20 cellular contexts compared by ENCODE assay signal in genomic region chr2:23627236-23627990, GRCh38.
DNase-seq lines count a peak whose midpoint lies in the region; ATAC-seq, FAIRE-seq and TF ChIP-seq lines count a peak whose summit lies in the region.
"Had no signal": no experiment of that assay in that cellular context is flagged by ENCODE, and none has a peak within 500 bp of the region (broad histone marks: within the 10 kb centered on the region; RNA-seq: fewer than 3 reads in every experiment).

No MANE protein-coding gene starts in this region.

- peaks cover 36% of the 10 kb centered on the region for H3K4me1 Mint-ChIP-seq in neural progenitor cell

- H4K91ac ChIP-seq in H1 (replicated peaks; ENCODE audit: insufficient read length, low read length), result no peak overlapping the region

- no peak overlapping the region; the same call in none of the 2 replicates for H4K8ac ChIP-seq in H1 (ENCODE audit: extremely low read depth, insufficient read depth, low read length)

- no peak overlapping the region for H3K23ac ChIP-seq in H1 (ENCODE audit: insufficient read length)

- H3K27me3 Mint-ChIP-seq in neural progenitor cell (ENCODE audit: insufficient read depth, low read depth), result peaks cover 6% of the 10 kb centered on the region
- H3K27me3 Mint-ChIP-seq: CD4-positive, alpha-beta T cell had no signal

- peaks cover 3% of the 10 kb centered on the region for H3K36me3 Mint-ChIP-seq in neural progenitor cell

- no peak overlapping the region for H3K56ac ChIP-seq in H1 (replicated peaks; ENCODE audit: insufficient read length, low read depth, low read length)

- CTCF ChIA-PET in H1 (lab: Charles Lee; ENCODE audit: partially characterized antibody), result interaction anchor here (0.6 to 8.8 kb wide), 8 partner anchors 10 to 293 kb away, joined by 3 to 148 read pairs (median 4); no protein-coding TSS in a partner anchor

- H3K27ac ChIP-seq in H1 (ENCODE audit: low read depth, low read length) (no peak overlapping the region), neural progenitor cell (no peak overlapping the region)

- no peaks in the 10 kb centered on the region for H3K23me2 ChIP-seq in H1 (ENCODE audit: low read depth, low read length)

- H3K79me2 ChIP-seq in H1 (ENCODE audit: control insufficient read depth in 1 of 2, insufficient read depth in 2 of 2, low read length in 2 of 2) (no peaks in the 10 kb centered on the region), neural progenitor cell (ENCODE audit: low read depth) (no peaks in the 10 kb centered on the region)

- peak; percentile 27 for DNase-seq in Right ventricle myocardium superior
- DNase-seq in left cardiac atrium, result no peak
- no peak for DNase-seq in H1 (ENCODE audit: low read depth in 1 of 2, low spot score in 2 of 2)
- peak; percentile 34 for DNase-seq in neural progenitor cell (ENCODE audit: low spot score)
- no peak for DNase-seq in activated CD4-positive, alpha-beta T cell treated with anti-CD3 and anti-CD28 coated beads for 1 hour
- DNase-seq in stimulated activated CD8-positive, alpha-beta memory T cell treated with anti-CD3 and anti-CD28 coated beads, Interleukin-4, amount 100 ng/mL, for 48 hours, result no peak
- DNase-seq in stimulated activated CD4-positive, alpha-beta T cell treated with anti-CD3 and anti-CD28 coated beads, Interleukin-4, amount 100 ng/mL, for 24 hours, result no peak
- DNase-seq: 8988T; Caco-2; CD4-positive, alpha-beta T cell; GDM1; IMR-90; Karpas-422; NCI-H1417 treated with DMSO at 0.1 percent for 48 hours; NCI-H187 treated with DMSO at 0.1 percent for 48 hours; NCI-H2227 treated with DMSO at 0.1 percent for 48 hours; NCI-H82; OCI-M1 had no signal

- TF ChIP-seq POLR2A in H1 (IDR thresholded peaks at IDR 0.05; ENCODE audit: control extremely low read depth in 1 of 2, low read depth in 2 of 2, low read length in 2 of 2), result no peak

- no peaks in the 10 kb centered on the region for H3K36me3 ChIP-seq in H1 (ENCODE audit: control insufficient read depth in 2 of 4, insufficient read depth in 4 of 4, low read length in 3 of 4)
- no peaks in the 10 kb centered on the region for H3K36me3 ChIP-seq in neural progenitor cell

- H3K4me2 ChIP-seq in H1 (ENCODE audit: insufficient read depth in 1 of 2, low read depth in 2 of 2, low read length in 2 of 2) (no peak overlapping the region), neural progenitor cell (no peak overlapping the region)

- H3K27me3 ChIP-seq in H1 (replicated peaks in 1 of 4; ENCODE audit: control insufficient read depth in 3 of 4, extremely low read depth in 1 of 4, insufficient read depth in 3 of 4, low read length in 3 of 4) (no peaks in the 10 kb centered on the region), neural progenitor cell (no peaks in the 10 kb centered on the region)

- POLR2A ChIA-PET in H1 (lab: Charles Lee; ENCODE audit: partially characterized antibody), result interaction anchor here (0.9 kb wide), 1 partner anchor 30 kb away, joined by 4 read pairs; no protein-coding TSS in a partner anchor

- no peak for TF ChIP-seq RAD21 in H1 (IDR thresholded peaks at IDR 0.05 in 1 of 2, conservative IDR thresholded peaks at IDR 0.05 in 1 of 2; ENCODE audit: low read depth in 2 of 2, low read length in 2 of 2)

- H3K9me3 ChIP-seq in H1 (ENCODE audit: insufficient read depth in 2 of 2, low read depth in 1 of 2, low read length in 1 of 2), result peaks cover 0 to 8% of the 10 kb centered on the region in 2 experiments; a peak in 2 of 4 replicates
- H3K9me3 ChIP-seq in neural progenitor cell (ENCODE audit: low read depth), result no peaks in the 10 kb centered on the region

- no peak overlapping the region for H2BK120ac ChIP-seq in H1 (replicated peaks; ENCODE audit: low read depth, low read length)

- peaks cover 0 to 3% (median 0%) of the 10 kb centered on the region in 4 experiments; a peak in 1 of 7 replicates for H3K4me1 ChIP-seq in H1 (replicated peaks in 1 of 4; ENCODE audit: control insufficient read depth in 3 of 4, insufficient read depth in 4 of 4, low read length in 3 of 4)
- peaks cover 17% of the 10 kb centered on the region for H3K4me1 ChIP-seq in neural progenitor cell
- H3K4me1 ChIP-seq: Caco-2 had no signal

- peaks cover 13% of the 10 kb centered on the region for H3K9me3 Mint-ChIP-seq in neural progenitor cell

- H2BK12ac ChIP-seq in H1 (ENCODE audit: low read depth, low read length), result 0 out of 2 replicates have a peak overlapping the region, but pooled peaks have one; percentile 39

- FAIRE-seq in H1 (lab: Jason Lieb, UNC), result no peak
- FAIRE-seq: HTR-8/SVneo had no signal

- intact Hi-C loops in Right ventricle myocardium superior (cut with DNase I), result no loop called here
- intact Hi-C loops in left cardiac atrium (cut with DNase I), result no loop called here

- no peak overlapping the region for H3K4me3 Mint-ChIP-seq in neural progenitor cell
- H3K4me3 Mint-ChIP-seq: CD4-positive, alpha-beta T cell had no signal

- peak overlapping the region; percentile 98 for H3K27ac Mint-ChIP-seq in neural progenitor cell
- H3K27ac Mint-ChIP-seq: CD4-positive, alpha-beta T cell had no signal

- H4K20me1 ChIP-seq in H1 (replicated peaks in 1 of 2; ENCODE audit: control insufficient read depth in 1 of 2, insufficient read depth in 2 of 2, low read length in 2 of 2), result no peaks in the 10 kb centered on the region
- H4K20me1 ChIP-seq in neural progenitor cell (ENCODE audit: low read depth), result no peaks in the 10 kb centered on the region

- H3K4ac ChIP-seq in H1 (replicated peaks; ENCODE audit: insufficient read length, low read depth, low read length), result no peak overlapping the region

- TF ChIP-seq CTCF in H1 (IDR thresholded peaks at IDR 0.05; ENCODE audit: control extremely low read depth in 1 of 3, insufficient read depth in 1 of 3, low read depth in 1 of 3, low read length in 3 of 3), result no peak
- no peak for TF ChIP-seq CTCF in neural progenitor cell (IDR thresholded peaks at IDR 0.05)

- H3K18ac ChIP-seq in H1 (ENCODE audit: extremely low read depth, low read length), result no peak overlapping the region; the same call in 1 of the 2 replicates

- H3F3A ChIP-seq in neural progenitor cell (ENCODE audit: low read depth), result no peaks in the 10 kb centered on the region

- no peak overlapping the region for H2AFZ ChIP-seq in H1 (ENCODE audit: low read length)
- H2AFZ ChIP-seq in neural progenitor cell (replicated peaks), result no peak overlapping the region

- TF ChIP-seq EP300 in H1 (IDR thresholded peaks at IDR 0.05; ENCODE audit: borderline replicate concordance in 1 of 2, low read depth in 2 of 2, low read length in 2 of 2), result no peak

- no peak overlapping the region; the same call in 1 of the 2 replicates for H2BK5ac ChIP-seq in H1 (ENCODE audit: low read depth, low read length)

- no peaks in the 10 kb centered on the region for H3K79me1 ChIP-seq in H1 (ENCODE audit: low read depth, low read length)

- H3K14ac ChIP-seq in H1 (ENCODE audit: insufficient read length), result no peak overlapping the region

- no peak overlapping the region for H4K5ac ChIP-seq in H1 (ENCODE audit: insufficient read length, low read depth, low read length)

- ATAC-seq in Right ventricle myocardium superior (ENCODE audit: poor library complexity), result no peak
- no peak for ATAC-seq in left cardiac atrium
- no peak for ATAC-seq in GM21717 (IDR thresholded peaks at IDR 0.05; ENCODE audit: unreplicated experiment)

- H2AK5ac ChIP-seq in H1 (ENCODE audit: low read depth, low read length), result 0 out of 2 replicates have a peak overlapping the region, but pooled peaks have one; percentile 6

- H3K4me3 ChIP-seq in H1 (ENCODE audit: extremely low read depth in 1 of 4, insufficient read depth in 2 of 4, low read depth in 3 of 4, low read length in 4 of 4), result no peak overlapping the region
- no peak overlapping the region for H3K4me3 ChIP-seq in neural progenitor cell

- no peak overlapping the region; a peak in 1 of 7 replicates for H3K9ac ChIP-seq in H1 (replicated peaks in 1 of 4; ENCODE audit: extremely low read depth in 1 of 4, low read depth in 3 of 4, low read length in 3 of 4)
- no peak overlapping the region for H3K9ac ChIP-seq in neural progenitor cell

- no peak overlapping the region for H2BK20ac ChIP-seq in H1 (ENCODE audit: low read length)

- H2BK15ac ChIP-seq in H1 (ENCODE audit: low read length), result no peak overlapping the region

- WGBS in H1 (ENCODE audit: extremely low coverage in 1 of 2, insufficient coverage in 1 of 2, insufficient read length in 1 of 2, insufficient replicate concordance in 2 of 2, low coverage in 1 of 2, low lambda C conversion rate in 2 of 2, missing lambda C conversion rate in 1 of 2), 2 experiments, result 84% methylated on average over 24 of the region's 28 CpGs; no CpG with 5 or more reads in 1 of the 2 experiments

TF ChIP-seq in H1, 55 proteins besides CTCF, POLR2A, EP300 and RAD21:
- TF ChIP-seq SIN3A (conservative IDR thresholded peaks at IDR 0.05 in 1 of 2, IDR thresholded peaks at IDR 0.05 in 1 of 2; ENCODE audit: low read depth in 1 of 2, low read length in 2 of 2) (no peak), JUND (IDR thresholded peaks at IDR 0.05; ENCODE audit: low read length) (no peak), RBBP5 (IDR thresholded peaks at IDR 0.05; ENCODE audit: borderline replicate concordance, low read depth, low read length) (no peak)

Comparison
In these comparisons a context has a peak if more than half of its experiments do, and no peak if none do; other contexts are left out.
1. DNase-seq: peak in Right ventricle myocardium superior (single experiment) and neural progenitor cell (single experiment); none in left cardiac atrium (single experiment), H1 (0 of 2), activated CD4-positive, alpha-beta T cell treated with anti-CD3 and anti-CD28 coated beads for 1 hour (single experiment), stimulated activated CD8-positive, alpha-beta memory T cell treated with anti-CD3 and anti-CD28 coated beads, Interleukin-4, amount 100 ng/mL, for 48 hours (single experiment) and stimulated activated CD4-positive, alpha-beta T cell treated with anti-CD3 and anti-CD28 coated beads, Interleukin-4, amount 100 ng/mL, for 24 hours (single experiment).